ENCODE assay signal across 10 cellular contexts in the genomic region with DNA sequence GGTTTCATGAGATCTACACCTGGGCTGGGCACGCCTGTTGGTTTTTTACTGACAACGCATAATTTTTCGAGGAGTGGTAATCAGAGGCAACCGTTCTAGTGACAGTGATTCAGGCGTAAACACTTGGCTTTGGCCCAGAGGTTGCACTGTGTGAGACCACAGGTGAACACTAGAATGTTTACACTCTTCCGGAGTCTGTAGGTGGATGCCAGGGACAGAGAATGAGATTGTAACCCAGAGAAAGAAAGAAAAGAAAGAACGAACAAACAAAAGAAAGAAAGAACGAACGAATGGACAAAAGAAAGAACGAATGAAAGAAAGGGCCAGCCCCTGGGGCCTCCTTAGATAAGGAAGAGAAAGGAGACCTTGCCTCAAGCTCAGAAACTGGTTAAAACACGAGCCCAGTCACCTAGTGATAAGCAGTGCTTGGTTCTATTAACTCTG.
DNase-seq lines count a peak whose midpoint lies in the region; ATAC-seq and TF ChIP-seq lines count a peak whose summit lies in the region.
"Had no signal": no experiment of that assay in that cellular context is flagged by ENCODE, and none has a peak within 500 bp of the region (broad histone marks: within the 10 kb centered on the region; RNA-seq: fewer than 3 reads in every experiment).

No MANE protein-coding gene starts in this region.

- H3K27ac ChIP-seq in spleen, result peak overlapping the region; percentile 1 to 87 (median 74)
- H3K27ac ChIP-seq: uterus had no signal

- H3K27me3 ChIP-seq in spleen (replicated peaks in 1 of 7), result no peaks in the 10 kb centered on the region
- H3K27me3 ChIP-seq: uterus had no signal

- TF ChIP-seq CTCF in spleen (IDR thresholded peaks at IDR 0.05 in 8 of 11, conservative IDR thresholded peaks at IDR 0.05 in 3 of 11), result no peak

- peaks cover 11% of the 10 kb centered on the region for H3K36me3 Mint-ChIP-seq in T-helper 1 cell treated with Interleukin-12 subunit alpha and Interleukin-12 subunit beta and Interleukin-4 antibody, amounts not matched to agents 30 μg/mL and 1 μg/mL, for 36 hours (ENCODE audit: low read depth)
- peaks cover 6% of the 10 kb centered on the region for H3K36me3 Mint-ChIP-seq in activated T-helper 17 cell treated with anti-CD3 and anti-CD28 coated beads, Interleukin-2, amount 50 U/mL, for 72 hours (ENCODE audit: low read depth)

- DNase-seq in spleen (no peak), NCI-H526 (lab: John Stamatoyannopoulos, UW) (no peak), NCI-H1436 (lab: John Stamatoyannopoulos, UW) (no peak), HuH-7 (ENCODE audit: low spot score) (no peak)
- DNase-seq: uterus had no signal

- H3K27ac Mint-ChIP-seq in T-helper 1 cell treated with Interleukin-12 subunit alpha and Interleukin-12 subunit beta and Interleukin-4 antibody, amounts not matched to agents 30 μg/mL and 1 μg/mL, for 36 hours, result peak overlapping the region; percentile 92
- peak overlapping the region; percentile 87 for H3K27ac Mint-ChIP-seq in activated T-helper 17 cell treated with anti-CD3 and anti-CD28 coated beads, Interleukin-2, amount 50 U/mL, for 72 hours

- peaks cover 21 to 98% (median 63%) of the 10 kb centered on the region in 6 donors for H3K4me1 ChIP-seq in spleen
- H3K4me1 ChIP-seq: HAP-1, uterus had no signal

- intact Hi-C loops in spleen (cut with DNase I; ENCODE audit: low total_unique reads), result loop anchor here (10.0 kb wide), 1 partner anchor 124 kb away; no protein-coding TSS in a partner anchor

- H3K27me3 Mint-ChIP-seq in T-helper 1 cell treated with Interleukin-12 subunit alpha and Interleukin-12 subunit beta and Interleukin-4 antibody, amounts not matched to agents 30 μg/mL and 1 μg/mL, for 36 hours (ENCODE audit: low read depth), result no peaks in the 10 kb centered on the region
- H3K27me3 Mint-ChIP-seq in activated T-helper 17 cell treated with anti-CD3 and anti-CD28 coated beads, Interleukin-2, amount 50 U/mL, for 72 hours, result no peaks in the 10 kb centered on the region

- H3K36me3 ChIP-seq in spleen, result no peaks in the 10 kb centered on the region
- H3K36me3 ChIP-seq: HAP-1, uterus had no signal

- TF ChIP-seq POLR2A in spleen (IDR thresholded peaks at IDR 0.05), result no peak

- peak; percentile 60 for ATAC-seq in GM19351 (IDR thresholded peaks at IDR 0.05; ENCODE audit: unreplicated experiment)
- ATAC-seq in activated T-helper 17 cell treated with anti-CD3 and anti-CD28 coated beads, Interleukin-2, amount 50 U/mL, for 72 hours (replicated peaks), result peak; percentile 83
- no peak for ATAC-seq in HG03139 (IDR thresholded peaks at IDR 0.05; ENCODE audit: unreplicated experiment)

- H3K9me3 ChIP-seq in spleen, result no peaks in the 10 kb centered on the region
- H3K9me3 ChIP-seq: HAP-1, uterus had no signal

- H3K4me3 Mint-ChIP-seq in T-helper 1 cell treated with Interleukin-12 subunit alpha and Interleukin-12 subunit beta and Interleukin-4 antibody, amounts not matched to agents 30 μg/mL and 1 μg/mL, for 36 hours, result peak overlapping the region; percentile 62
- peak overlapping the region; percentile 72 for H3K4me3 Mint-ChIP-seq in activated T-helper 17 cell treated with anti-CD3 and anti-CD28 coated beads, Interleukin-2, amount 50 U/mL, for 72 hours

- H3K4me1 Mint-ChIP-seq in T-helper 1 cell treated with Interleukin-12 subunit alpha and Interleukin-12 subunit beta and Interleukin-4 antibody, amounts not matched to agents 30 μg/mL and 1 μg/mL, for 36 hours (ENCODE audit: low read depth), result peaks cover 61% of the 10 kb centered on the region
- peaks cover 75% of the 10 kb centered on the region for H3K4me1 Mint-ChIP-seq in activated T-helper 17 cell treated with anti-CD3 and anti-CD28 coated beads, Interleukin-2, amount 50 U/mL, for 72 hours

- 44 to 64% (median 61%) methylated on average over 11 of the region's 11 CpGs for WGBS in spleen, 5 donors

- H3K4me3 ChIP-seq in spleen, result peak overlapping the region in 1 of 8 donors; percentile 30
- H3K4me3 ChIP-seq: HAP-1, uterus had no signal

- H3K9me3 Mint-ChIP-seq in T-helper 1 cell treated with Interleukin-12 subunit alpha and Interleukin-12 subunit beta and Interleukin-4 antibody, amounts not matched to agents 30 μg/mL and 1 μg/mL, for 36 hours, result no peaks in the 10 kb centered on the region
- H3K9me3 Mint-ChIP-seq in activated T-helper 17 cell treated with anti-CD3 and anti-CD28 coated beads, Interleukin-2, amount 50 U/mL, for 72 hours, result no peaks in the 10 kb centered on the region
